15 cellular contexts compared by ENCODE assay signal in the genomic region with DNA sequence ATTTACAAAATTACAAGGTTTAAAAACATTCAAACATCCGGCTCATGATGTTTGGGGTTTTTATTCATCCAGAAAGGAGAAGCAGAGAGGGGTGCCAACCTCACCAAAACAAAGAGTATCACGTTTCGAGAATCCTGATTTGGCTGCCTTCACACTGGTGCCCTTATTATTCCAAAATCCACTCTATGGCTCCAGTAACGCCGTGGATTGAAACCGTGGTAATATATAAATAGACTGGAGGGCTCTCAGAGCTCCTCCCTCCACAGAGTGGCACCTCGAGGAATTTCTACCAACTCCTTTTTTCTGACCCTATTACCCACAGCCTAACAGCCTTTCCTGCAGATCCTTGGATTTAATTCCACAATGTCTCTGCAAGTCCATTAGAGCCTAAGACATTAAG.
A peak's percentile ranks its signal among the peaks of the same experiment; 100 is the strongest.
DNase-seq lines count a peak whose midpoint lies in the region; ATAC-seq and TF ChIP-seq lines count a peak whose summit lies in the region.
"Had no signal": no experiment of that assay in that cellular context is flagged by ENCODE, and none has a peak within 500 bp of the region (broad histone marks: within the 10 kb centered on the region; RNA-seq: fewer than 3 reads in every experiment).

No MANE protein-coding gene starts in this region.

- H3K27me3 ChIP-seq in right atrium auricular region: no peaks in the 10 kb centered on the region
- no peaks in the 10 kb centered on the region for H3K27me3 ChIP-seq in tibial nerve
- H3K27me3 ChIP-seq in prostate gland (replicated peaks; ENCODE audit: insufficient read depth): no peaks in the 10 kb centered on the region

- WGBS in tibial nerve, 2 donors: 16 to 19% methylated on average over 7 of the region's 7 CpGs
- 21% methylated on average over 7 of the region's 7 CpGs for WGBS in prostate gland

- intact Hi-C loops in prostate gland (cut with DNase I): loop anchor here (5.0 kb wide), 1 partner anchor 740 kb away; no protein-coding TSS in a partner anchor

- no peak for TF ChIP-seq POLR2A in tibial nerve (IDR thresholded peaks at IDR 0.05)
- TF ChIP-seq POLR2A in prostate gland (IDR thresholded peaks at IDR 0.05): no peak

- peak overlapping the region; percentile 74 for H3K27ac ChIP-seq in right atrium auricular region
- H3K27ac ChIP-seq in tibial nerve: peak overlapping the region; percentile 21 to 86 (median 62)
- no peak overlapping the region for H3K27ac ChIP-seq in prostate gland

- H3K4me1 ChIP-seq in right atrium auricular region (peaks cover 0 to 21% of the 10 kb centered on the region in 2 donors), tibial nerve (peaks cover 0 to 35% (median 4%) of the 10 kb centered on the region in 4 donors), prostate gland (replicated peaks) (no peaks in the 10 kb centered on the region)
- H3K4me1 ChIP-seq: Caco-2 had no signal

- ATAC-seq in GM18517 (IDR thresholded peaks at IDR 0.05; ENCODE audit: unreplicated experiment): no peak

- no peak for TF ChIP-seq EP300 in tibial nerve (IDR thresholded peaks at IDR 0.05)

- H3K4me3 ChIP-seq in right atrium auricular region (peak overlapping the region in 1 of 2 donors; percentile 20), tibial nerve (peak overlapping the region in 1 of 4 donors; percentile 28), prostate gland (no peak overlapping the region)

- H3K9me3 ChIP-seq in right atrium auricular region (no peaks in the 10 kb centered on the region), tibial nerve (no peaks in the 10 kb centered on the region), prostate gland (no peaks in the 10 kb centered on the region)
- H3K9me3 ChIP-seq: Caco-2 had no signal

- TF ChIP-seq CTCF in right atrium auricular region (IDR thresholded peaks at IDR 0.05): no peak
- TF ChIP-seq CTCF in tibial nerve (IDR thresholded peaks at IDR 0.05): no peak
- no peak for TF ChIP-seq CTCF in prostate gland (IDR thresholded peaks at IDR 0.05)

- H3K36me3 ChIP-seq in right atrium auricular region (no peaks in the 10 kb centered on the region), tibial nerve (no peaks in the 10 kb centered on the region), prostate gland (no peaks in the 10 kb centered on the region)

- peak; percentile 16 for DNase-seq in DMS153 (lab: John Stamatoyannopoulos, UW)
- no peak for DNase-seq in DMS153 treated with DMSO at 0.1 percent for 48 hours (lab: John Stamatoyannopoulos, UW; ENCODE audit: unreplicated experiment)
- DNase-seq in NCI-H82 (lab: John Stamatoyannopoulos, UW): peak; percentile 51
- no peak for DNase-seq in right atrium auricular region (ENCODE audit: low spot score)
- peak in 1 of 2 donors; percentile 21 for DNase-seq in tibial nerve (ENCODE audit: low spot score in 2 of 2)
- DNase-seq in prostate gland (ENCODE audit: low spot score): no peak
- DNase-seq in occipital lobe (lab: John Stamatoyannopoulos, UW): no peak
- DNase-seq: 8988T; Caco-2; effector CD4-positive, alpha-beta T cell; IMR-90; kidney; NCI-H2227 treated with DMSO at 0.1 percent for 48 hours; nephron progenitor cell had no signal

Comparison
In these comparisons a context has a peak if more than half of its experiments do, and no peak if none do; other contexts are left out.
1. DNase-seq: peak in DMS153 (single experiment) and NCI-H82 (single experiment); none in DMS153 treated with DMSO at 0.1 percent for 48 hours (single experiment), right atrium auricular region (single experiment), prostate gland (single experiment) and occipital lobe (single experiment).
2. H3K27ac ChIP-seq: peak in right atrium auricular region (2 of 2) and tibial nerve (4 of 4); none in prostate gland (0 of 2).